Comparison of ENCODE assay signal across 28 cellular contexts in the genomic region with DNA sequence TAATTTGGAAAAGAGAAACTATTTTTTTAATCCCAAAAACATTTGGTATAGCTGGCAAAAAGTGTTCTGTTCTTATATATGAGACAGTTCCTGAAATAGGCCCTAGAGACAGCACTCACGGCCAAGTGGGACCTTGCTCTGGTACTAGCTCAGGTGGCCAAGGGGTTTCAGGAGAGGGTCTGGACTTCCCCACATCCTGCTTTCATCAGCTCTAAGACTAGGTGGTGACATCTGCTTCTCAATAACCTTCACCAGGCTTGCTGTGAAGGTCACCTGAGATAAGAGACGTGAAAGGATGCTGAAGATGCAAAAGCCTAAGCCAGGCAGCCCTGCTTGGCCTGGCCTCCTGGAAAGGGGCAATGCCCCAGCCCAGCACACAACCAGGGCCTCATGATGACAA. TPM values are rescaled to one million over a fixed set of nuclear protein-coding genes. Genes with fewer than 3 reads are reported as not detected.
"Had no signal": no experiment of that assay in that cellular context is flagged by ENCODE, and none has a peak within 500 bp of the region (broad histone marks: within the 10 kb centered on the region; RNA-seq: fewer than 3 reads in every experiment).

No MANE protein-coding gene starts in this region.

- H3K27me3 Mint-ChIP-seq: stimulated activated naive B cell treated with anti-CD40 and anti-IgM and Interleukin-4, amounts not matched to agents 10 μg/mL and 1 μg/mL and 100 μg/mL, for 72 hours; stimulated activated naive CD8-positive, alpha-beta T cell treated with anti-CD3 and anti-CD28 coated beads, Interleukin-15, amount 100 ng/mL, for 72 hours; stimulated activated naive CD8-positive, alpha-beta T cell treated with anti-CD3 and anti-CD28 coated beads, Interleukin-15, Interleukin-2, amounts not matched to agents 100 ng/mL and 50 ng/mL, for 24 hours; type B pancreatic cell had no signal

- H3K27me3 ChIP-seq: stomach, suprapubic skin, testis, thyroid gland, tibial artery, tibial nerve, transverse colon, upper lobe of left lung, upper lobe of right lung, uterus, vagina had no signal

- H3K27ac ChIP-seq: stomach, suprapubic skin, testis, thoracic aorta, tibial artery, tibial nerve, transverse colon, upper lobe of left lung, upper lobe of right lung, uterus, vagina had no signal

- H3K27ac Mint-ChIP-seq: stimulated activated effector memory CD8-positive, alpha-beta T cell treated with anti-CD3 and anti-CD28 coated beads, Interleukin-12 subunit alpha, Interleukin-12 subunit beta, amount 100 ng/mL, for 72 hours; stimulated activated naive CD8-positive, alpha-beta T cell treated with anti-CD3 and anti-CD28 coated beads, Interleukin-15, amount 100 ng/mL, for 72 hours; type B pancreatic cell had no signal

- FAIRE-seq: urothelium cell line had no signal

- H3K36me3 ChIP-seq: uterus had no signal

- DNase-seq: stimulated activated CD4-positive, alpha-beta T cell treated with anti-CD3 and anti-CD28 coated beads, Interleukin-2, amount 100 ng/mL, for 48 hours; stimulated activated CD4-positive, alpha-beta T cell treated with anti-CD3 and anti-CD28 coated beads, Interleukin-4, amount 100 ng/mL, for 1 hour; stimulated activated CD4-positive, alpha-beta T cell treated with anti-CD3 and anti-CD28 coated beads, Interleukin-4, amount 100 ng/mL, for 24 hours; stimulated activated CD4-positive, alpha-beta T cell treated with anti-CD3 and anti-CD28 coated beads, Interleukin-4, amount 100 ng/mL, for 4 hours; stimulated activated CD8-positive, alpha-beta memory T cell treated with anti-CD3 and anti-CD28 coated beads, Interleukin-4, amount 100 ng/mL, for 48 hours; stimulated activated naive B cell treated with anti-CD40 and anti-IgM and Interleukin-4, amounts not matched to agents 10 μg/mL and 1 μg/mL and 100 μg/mL, for 72 hours; stimulated activated naive CD4-positive, alpha-beta T cell; stimulated activated naive CD4-positive, alpha-beta T cell treated with Interleukin-2 at 50 U/mL for 16 hours; stimulated activated naive CD8-positive, alpha-beta T cell treated with anti-CD3 and anti-CD28 coated beads, Interleukin-15, amount 100 ng/mL, for 72 hours; stimulated activated naive CD8-positive, alpha-beta T cell treated with anti-CD3 and anti-CD28 coated beads, Interleukin-15, Interleukin-2, amounts not matched to agents 100 U/mL and 50 U/mL, for 24 hours; stomach; substantia nigra; testis; thyroid gland; tibial artery; transverse colon; trophoblast cell; upper lobe of left lung; upper lobe of right lung; uterus had no signal

- H3K4me3 ChIP-seq: stomach, suprapubic skin, testis, thoracic aorta, thyroid gland, tibial artery, tibial nerve, transverse colon, upper lobe of left lung, upper lobe of right lung, uterus, vagina had no signal

- ATAC-seq: stimulated activated effector memory CD8-positive, alpha-beta T cell treated with anti-CD3 and anti-CD28 coated beads, Interleukin-12 subunit alpha, Interleukin-12 subunit beta, amount 100 ng/mL, for 72 hours; stimulated activated naive CD8-positive, alpha-beta T cell treated with anti-CD3 and anti-CD28 coated beads, Interleukin-15, amount 100 ng/mL, for 72 hours; stimulated activated naive CD8-positive, alpha-beta T cell treated with anti-CD3 and anti-CD28 coated beads, Interleukin-15, Interleukin-2, amounts not matched to agents 100 U/mL and 50 U/mL, for 24 hours; upper lobe of right lung had no signal

- H3K9me3 ChIP-seq: stomach, suprapubic skin, testis, thoracic aorta, thyroid gland, tibial artery, tibial nerve, transverse colon, upper lobe of left lung, upper lobe of right lung, uterus, vagina had no signal

- H3K9me3 Mint-ChIP-seq: stimulated activated effector memory CD8-positive, alpha-beta T cell treated with anti-CD3 and anti-CD28 coated beads, Interleukin-12 subunit alpha, Interleukin-12 subunit beta, amount 100 ng/mL, for 72 hours; stimulated activated naive CD8-positive, alpha-beta T cell treated with anti-CD3 and anti-CD28 coated beads, Interleukin-15, amount 100 ng/mL, for 72 hours; stimulated activated naive CD8-positive, alpha-beta T cell treated with anti-CD3 and anti-CD28 coated beads, Interleukin-15, Interleukin-2, amounts not matched to agents 100 ng/mL and 50 ng/mL, for 24 hours; type B pancreatic cell had no signal

- H3K4me3 Mint-ChIP-seq: stimulated activated effector memory CD8-positive, alpha-beta T cell treated with anti-CD3 and anti-CD28 coated beads, Interleukin-12 subunit alpha, Interleukin-12 subunit beta, amount 100 ng/mL, for 72 hours; stimulated activated naive CD8-positive, alpha-beta T cell treated with anti-CD3 and anti-CD28 coated beads, Interleukin-15, amount 100 ng/mL, for 72 hours; stimulated activated naive CD8-positive, alpha-beta T cell treated with anti-CD3 and anti-CD28 coated beads, Interleukin-15, Interleukin-2, amounts not matched to agents 100 ng/mL and 50 ng/mL, for 24 hours; type B pancreatic cell had no signal

- H3K4me1 ChIP-seq: stomach, thyroid gland, tibial artery, transverse colon, upper lobe of left lung, upper lobe of right lung, uterus, vagina had no signal

- H3K4me1 Mint-ChIP-seq: stimulated activated effector memory CD8-positive, alpha-beta T cell treated with anti-CD3 and anti-CD28 coated beads, Interleukin-12 subunit alpha, Interleukin-12 subunit beta, amount 100 ng/mL, for 72 hours; stimulated activated naive CD8-positive, alpha-beta T cell treated with anti-CD3 and anti-CD28 coated beads, Interleukin-15, amount 100 ng/mL, for 72 hours had no signal

RNA-seq across cellular contexts. Expression of a gene that starts 58.4 kb away (rescaled TPM):
- total RNA-seq: stomach had no signal
